1 cellular context compared by ENCODE assay signal in genomic region chr11:44780940-44781631, GRCh38.
A peak's percentile ranks its signal among the peaks of the same experiment; 100 is the strongest.
TF ChIP-seq lines count a peak whose summit lies in the region.

No MANE protein-coding gene starts in this region.

TF ChIP-seq in K562, 482 proteins besides CTCF, POLR2A, EP300 and RAD21 (continued from another document and continues in another):
- TF ChIP-seq E2F8 (IDR thresholded peaks at IDR 0.05; ENCODE audit: low read depth, partially characterized antibody) (no peak), FOXK1 (CRISPR knock-in tag; IDR thresholded peaks at IDR 0.05; ENCODE audit: borderline replicate concordance) (no peak), ATF1 (CRISPR knock-in tag; IDR thresholded peaks at IDR 0.05) (no peak), ATF1 (tag; IDR thresholded peaks at IDR 0.05) (peak; percentile 69), E4F1 (CRISPR knock-in tag; IDR thresholded peaks at IDR 0.05; ENCODE audit: borderline replicate concordance) (no peak), BMI1 (IDR thresholded peaks at IDR 0.05; ENCODE audit: low read length) (no peak), ETV1 (tag; conservative IDR thresholded peaks at IDR 0.05; ENCODE audit: low read depth) (peak; percentile 83), ARHGAP35 (IDR thresholded peaks at IDR 0.05; ENCODE audit: partially characterized antibody) (no peak), UBTF (IDR thresholded peaks at IDR 0.05; ENCODE audit: borderline replicate concordance in 1 of 2, low read depth in 2 of 2, low read length in 2 of 2) (no peak; a peak in 1 of 4 replicates), POLR2G (IDR thresholded peaks at IDR 0.05; ENCODE audit: low read depth, low read length) (0 out of 2 replicates have a peak, but pooled peaks have one; percentile 20), IFI16 (CRISPR knock-in tag; IDR thresholded peaks at IDR 0.05) (no peak), DEAF1 (CRISPR knock-in tag; IDR thresholded peaks at IDR 0.05) (no peak), MEF2A (IDR thresholded peaks at IDR 0.05; ENCODE audit: control insufficient read depth, low read depth, low read length) (0 out of 2 replicates have a peak, but pooled peaks have one; percentile 14), HBP1 (CRISPR knock-in tag; IDR thresholded peaks at IDR 0.05) (no peak), ZNF280A (IDR thresholded peaks at IDR 0.05; ENCODE audit: low read depth, partially characterized antibody) (no peak), ARID2 (IDR thresholded peaks at IDR 0.05) (no peak), ZNF184 (CRISPR knock-in tag; IDR thresholded peaks at IDR 0.05) (no peak), ZNF408 (CRISPR knock-in tag; IDR thresholded peaks at IDR 0.05; ENCODE audit: low read depth) (no peak), EZH2 (IDR thresholded peaks at IDR 0.05; ENCODE audit: borderline replicate concordance, low read depth, low read length) (no peak), KAT8 (IDR thresholded peaks at IDR 0.05; ENCODE audit: low read depth) (no peak), NR4A1 (CRISPR knock-in tag; IDR thresholded peaks at IDR 0.05) (0 out of 2 replicates have a peak, but pooled peaks have one; percentile 5), NR4A1 (tag; IDR thresholded peaks at IDR 0.05) (0 out of 2 replicates have a peak, but pooled peaks have one; percentile 17), NEUROD1 (IDR thresholded peaks at IDR 0.05; ENCODE audit: borderline replicate concordance, low read depth, low read length, partially characterized antibody) (peak; percentile 78), ZNF592 (IDR thresholded peaks at IDR 0.05) (peak; percentile 77), SMARCA5 (IDR thresholded peaks at IDR 0.05) (no peak), HDAC6 (IDR thresholded peaks at IDR 0.05; ENCODE audit: low read depth, low read length) (no peak), MED1 (CRISPR knock-in tag; IDR thresholded peaks at IDR 0.05; ENCODE audit: borderline replicate concordance) (no peak), HCFC1 (IDR thresholded peaks at IDR 0.05; ENCODE audit: low read depth, low read length) (no peak), U2AF2 (optimal IDR thresholded peaks at IDR 0.05; ENCODE audit: low read depth, low read length) (no peak), NFIC (IDR thresholded peaks at IDR 0.05) (peak; percentile 88), ARID3B (CRISPR knock-in tag; IDR thresholded peaks at IDR 0.05; ENCODE audit: borderline replicate concordance) (no peak), SRSF3 (IDR thresholded peaks at IDR 0.05; ENCODE audit: insufficient read depth, low read length) (no peak), ATF7 (IDR thresholded peaks at IDR 0.05) (peak; percentile 85), TGIF2 (CRISPR knock-in tag; IDR thresholded peaks at IDR 0.05) (no peak), FOSL1 (tag; conservative IDR thresholded peaks at IDR 0.05) (peak; percentile 85), YY1 (IDR thresholded peaks at IDR 0.05; ENCODE audit: borderline replicate concordance in 1 of 3, control insufficient read depth in 1 of 3, extremely low read depth in 1 of 3, insufficient read depth in 3 of 3, insufficient read length in 1 of 3, insufficient replicate concordance in 2 of 3, low read depth in 1 of 3, low read length in 2 of 3) (peak in 1 of 3 experiments; percentile 67), XRCC3 (IDR thresholded peaks at IDR 0.05) (no peak), HNRNPK (IDR thresholded peaks at IDR 0.05; ENCODE audit: low read depth, low read length, poor library complexity, severe bottlenecking) (no peak), NFXL1 (CRISPR knock-in tag; IDR thresholded peaks at IDR 0.05) (no peak), PHF20 (IDR thresholded peaks at IDR 0.05; ENCODE audit: partially characterized antibody) (no peak), ZNF778 (CRISPR knock-in tag; IDR thresholded peaks at IDR 0.05) (no peak), FOS (IDR thresholded peaks at IDR 0.05; ENCODE audit: extremely low read depth, insufficient read length) (no peak), ELF4 (CRISPR knock-in tag; IDR thresholded peaks at IDR 0.05) (no peak), JUN (IDR thresholded peaks at IDR 0.05; ENCODE audit: borderline replicate concordance, low read depth, low read length) (peak; percentile 47; the same call in 1 of the 2 replicates), JUN (CRISPR knock-in tag; IDR thresholded peaks at IDR 0.05; ENCODE audit: borderline replicate concordance) (no peak), ELF1 (tag; IDR thresholded peaks at IDR 0.05) (no peak; the same call in 1 of the 2 replicates), KLF1 (tag; IDR thresholded peaks at IDR 0.05) (no peak), ZKSCAN8 (CRISPR knock-in tag; IDR thresholded peaks at IDR 0.05) (peak; percentile 55; the same call in 1 of the 2 replicates), ZSCAN32 (CRISPR knock-in tag; IDR thresholded peaks at IDR 0.05) (no peak), SAFB (IDR thresholded peaks at IDR 0.05; ENCODE audit: borderline replicate concordance, low read depth, low read length) (no peak), ZSCAN29 (IDR thresholded peaks at IDR 0.05) (no peak), ZNF217 (CRISPR knock-in tag; IDR thresholded peaks at IDR 0.05) (no peak), CHD1 (IDR thresholded peaks at IDR 0.05; ENCODE audit: low read length) (no peak), CXXC5 (CRISPR knock-in tag; IDR thresholded peaks at IDR 0.05) (peak; percentile 65)
